22 cellular contexts compared by ENCODE assay signal in genomic region chr1:209319057-209319432, GRCh38.
DNase-seq lines count a peak whose midpoint lies in the region; TF ChIP-seq lines count a peak whose summit lies in the region.
"Had no signal": no experiment of that assay in that cellular context is flagged by ENCODE, and none has a peak within 500 bp of the region (broad histone marks: within the 10 kb centered on the region; RNA-seq: fewer than 3 reads in every experiment).

No MANE protein-coding gene starts in this region.

- H3K36me3 Mint-ChIP-seq in HFFc6 (ENCODE audit: low read depth), result no peaks in the 10 kb centered on the region

- H3K27ac ChIP-seq in RWPE1 (peak overlapping the region; percentile 62), epithelial cell of prostate (peak overlapping the region; percentile 47)
- H3K27ac ChIP-seq: A549; BLaER1 treated with 17β-estradiol and CSF1 and Interleukin-3, amounts not matched to agents 10 nM and 100 nM; GM23248; SK-N-MC had no signal

- peak overlapping the region; percentile 64 for H3K27ac Mint-ChIP-seq in HFFc6
- H3K27ac Mint-ChIP-seq: CD4-positive, alpha-beta T cell; H9 had no signal

- H3K36me3 ChIP-seq in skeletal muscle satellite cell (ENCODE audit: insufficient read depth, low read length), result no peaks in the 10 kb centered on the region
- H3K36me3 ChIP-seq: BLaER1 treated with 17β-estradiol and CSF1 and Interleukin-3, amounts not matched to agents 10 nM and 100 nM had no signal

- H3K9ac ChIP-seq in skeletal muscle satellite cell (ENCODE audit: low read depth, low read length), result peak overlapping the region; percentile 27
- H3K9ac ChIP-seq: BLaER1 treated with 17β-estradiol and CSF1 and Interleukin-3, amounts not matched to agents 10 nM and 100 nM; GM23248 had no signal

- H3K4me2 ChIP-seq in skeletal muscle satellite cell (ENCODE audit: low read length), result peak overlapping the region; percentile 26
- H3K4me2 ChIP-seq: A549; BLaER1 treated with 17β-estradiol and CSF1 and Interleukin-3, amounts not matched to agents 10 nM and 100 nM had no signal

- H3K4me1 Mint-ChIP-seq in HFFc6 (ENCODE audit: low read depth), result peaks cover 18% of the 10 kb centered on the region

- H3K4me3 Mint-ChIP-seq in HFFc6, result peak overlapping the region; percentile 55
- H3K4me3 Mint-ChIP-seq: CD4-positive, alpha-beta T cell; H9 had no signal

- CTCF ChIA-PET in RWPE1 (lab: Yijun Ruan, JAX), result interaction anchor here (0.6 kb wide), 1 partner anchor 16 kb away, joined by 3 read pairs; no protein-coding TSS in a partner anchor

- H3K27me3 ChIP-seq in skeletal muscle satellite cell (ENCODE audit: control insufficient read depth, insufficient read depth, low read length), result no peaks in the 10 kb centered on the region
- H3K27me3 ChIP-seq: BLaER1 treated with 17β-estradiol and CSF1 and Interleukin-3, amounts not matched to agents 10 nM and 100 nM had no signal

- no peaks in the 10 kb centered on the region for H3K9me3 ChIP-seq in skeletal muscle satellite cell (replicated peaks; ENCODE audit: low read length)
- H3K9me3 ChIP-seq: A549, Caco-2 had no signal

- no peak for TF ChIP-seq CTCF in HFFc6 (IDR thresholded peaks at IDR 0.05)
- TF ChIP-seq CTCF in RWPE1 (conservative IDR thresholded peaks at IDR 0.05; ENCODE audit: low read depth), result no peak

- no peak overlapping the region for H3K4me3 ChIP-seq in skeletal muscle satellite cell (ENCODE audit: low read length)
- H3K4me3 ChIP-seq: A549; BLaER1 treated with 17β-estradiol and CSF1 and Interleukin-3, amounts not matched to agents 10 nM and 100 nM; GM23248; SK-N-MC had no signal

- peaks cover 2% of the 10 kb centered on the region for H3K27me3 Mint-ChIP-seq in HFFc6 (ENCODE audit: insufficient read depth)

- DNase-seq in HFFc6, result no peak
- peak; percentile 20 for DNase-seq in RWPE1 (ENCODE audit: low spot score)
- DNase-seq in epithelial cell of prostate (ENCODE audit: low read depth, low spot score), result no peak
- DNase-seq in NCI-H146 treated with DMSO at 0.1 percent for 48 hours (lab: John Stamatoyannopoulos, UW; ENCODE audit: unreplicated experiment), result no peak
- DNase-seq in A172 (ENCODE audit: low spot score), result no peak
- DNase-seq in amygdala (lab: John Stamatoyannopoulos, UW), result no peak
- DNase-seq: AML-193; Caco-2; CD4-positive, alpha-beta T cell; H9; KG1; MM.1S; NCI-H1417; NCI-H2081; NCI-H2227 treated with DMSO at 0.1 percent for 48 hours; NCI-H526 treated with DMSO at 0.1 percent for 48 hours; SIG-M5 had no signal

- peaks cover 18% of the 10 kb centered on the region for H3K4me1 ChIP-seq in skeletal muscle satellite cell (ENCODE audit: control insufficient read depth, insufficient read depth, low read length)
- H3K4me1 ChIP-seq: BLaER1 treated with 17β-estradiol and CSF1 and Interleukin-3, amounts not matched to agents 10 nM and 100 nM; Caco-2 had no signal

- H3K9me3 Mint-ChIP-seq in HFFc6, result no peaks in the 10 kb centered on the region; the same call in 1 of the 2 replicates

- POLR2A ChIA-PET in RWPE1 (lab: Yijun Ruan, JAX; ENCODE audit: low non-redundant PET), result no interaction called here
